ENCODE assay signal across 2 cellular contexts in the genomic region with DNA sequence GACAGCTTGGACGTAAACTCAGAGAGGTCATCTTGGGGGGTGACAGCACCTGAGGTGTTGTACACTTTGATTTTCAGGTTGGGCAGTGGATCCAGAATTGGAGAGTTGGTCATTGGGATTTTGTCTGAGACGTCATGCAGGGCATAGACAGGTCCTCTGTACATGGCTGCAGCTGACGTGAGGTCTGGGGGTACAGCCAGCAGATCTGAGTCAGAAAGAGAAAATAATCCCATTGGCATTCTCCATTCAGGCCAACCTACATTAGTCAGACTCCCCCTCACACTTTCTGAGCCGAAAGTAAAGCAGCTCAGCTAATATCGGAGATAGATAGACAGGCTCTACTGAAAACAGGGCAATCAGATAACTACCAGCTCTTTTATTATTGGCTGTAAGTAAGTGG.
TF ChIP-seq lines count a peak whose summit lies in the region.

No MANE protein-coding gene starts in this region.

TF ChIP-seq in IMR-90, 13 proteins besides CTCF, POLR2A, EP300 and RAD21:
- no peak for TF ChIP-seq CEBPB (IDR thresholded peaks at IDR 0.05; ENCODE audit: low read depth, low read length)
- no peak for TF ChIP-seq MAZ (IDR thresholded peaks at IDR 0.05; ENCODE audit: borderline replicate concordance, low read depth, low read length)
- no peak for TF ChIP-seq ELK1 (IDR thresholded peaks at IDR 0.05; ENCODE audit: borderline replicate concordance, low read depth, low read length)
- TF ChIP-seq RCOR1 (IDR thresholded peaks at IDR 0.05; ENCODE audit: insufficient replicate concordance, low read length), result no peak
- TF ChIP-seq BHLHE40 (IDR thresholded peaks at IDR 0.05; ENCODE audit: low read depth, low read length), result 0 out of 2 replicates have a peak, but pooled peaks have one; percentile 12
- TF ChIP-seq, protein P1, sequence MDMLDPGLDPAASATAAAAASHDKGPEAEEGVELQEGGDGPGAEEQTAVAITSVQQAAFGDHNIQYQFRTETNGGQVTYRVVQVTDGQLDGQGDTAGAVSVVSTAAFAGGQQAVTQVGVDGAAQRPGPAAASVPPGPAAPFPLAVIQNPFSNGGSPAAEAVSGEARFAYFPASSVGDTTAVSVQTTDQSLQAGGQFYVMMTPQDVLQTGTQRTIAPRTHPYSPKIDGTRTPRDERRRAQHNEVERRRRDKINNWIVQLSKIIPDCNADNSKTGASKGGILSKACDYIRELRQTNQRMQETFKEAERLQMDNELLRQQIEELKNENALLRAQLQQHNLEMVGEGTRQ (IDR thresholded peaks at IDR 0.05; ENCODE audit: low read depth, low read length), result no peak
- TF ChIP-seq RFX5 (IDR thresholded peaks at IDR 0.05; ENCODE audit: low read depth, low read length), result peak; percentile 45; the same call in 1 of the 2 replicates
- no peak for TF ChIP-seq MAFK (IDR thresholded peaks at IDR 0.05; ENCODE audit: low read depth, low read length)
- no peak for TF ChIP-seq SMC3 (IDR thresholded peaks at IDR 0.05; ENCODE audit: low read depth, low read length)
- TF ChIP-seq FOS (IDR thresholded peaks at IDR 0.05; ENCODE audit: low read depth, low read length), result peak; percentile 42; the same call in 1 of the 2 replicates
- no peak for TF ChIP-seq NFE2L2 (IDR thresholded peaks at IDR 0.05; ENCODE audit: low read depth, low read length)
- no peak for TF ChIP-seq MXI1 (IDR thresholded peaks at IDR 0.05; ENCODE audit: borderline replicate concordance, low read depth, low read length)
- TF ChIP-seq CHD1 (IDR thresholded peaks at IDR 0.05; ENCODE audit: low read depth, low read length), result no peak
TF ChIP-seq in IMR-90: peak in this region for 3.

TF ChIP-seq in HepG2, 621 proteins besides CTCF, POLR2A, EP300 and RAD21:
- TF ChIP-seq SMARCE1 (IDR thresholded peaks at IDR 0.05; ENCODE audit: borderline replicate concordance) (no peak), SMAD3 (CRISPR knock-in tag; IDR thresholded peaks at IDR 0.05) (no peak), TBX2 (CRISPR knock-in tag; IDR thresholded peaks at IDR 0.05; ENCODE audit: borderline replicate concordance) (no peak), CEBPG (CRISPR knock-in tag; IDR thresholded peaks at IDR 0.05) (no peak), PBX2 (CRISPR knock-in tag; IDR thresholded peaks at IDR 0.05) (no peak), MAFG (CRISPR knock-in tag; IDR thresholded peaks at IDR 0.05) (no peak), ATRX (CRISPR knock-in tag; IDR thresholded peaks at IDR 0.05; ENCODE audit: borderline replicate concordance) (no peak), FOSL2 (CRISPR knock-in tag; IDR thresholded peaks at IDR 0.05) (no peak), KDM2A (CRISPR knock-in tag; IDR thresholded peaks at IDR 0.05; ENCODE audit: borderline replicate concordance, low read depth) (no peak)
